Comparison of ENCODE assay signal across 1 cellular context in the genomic region with DNA sequence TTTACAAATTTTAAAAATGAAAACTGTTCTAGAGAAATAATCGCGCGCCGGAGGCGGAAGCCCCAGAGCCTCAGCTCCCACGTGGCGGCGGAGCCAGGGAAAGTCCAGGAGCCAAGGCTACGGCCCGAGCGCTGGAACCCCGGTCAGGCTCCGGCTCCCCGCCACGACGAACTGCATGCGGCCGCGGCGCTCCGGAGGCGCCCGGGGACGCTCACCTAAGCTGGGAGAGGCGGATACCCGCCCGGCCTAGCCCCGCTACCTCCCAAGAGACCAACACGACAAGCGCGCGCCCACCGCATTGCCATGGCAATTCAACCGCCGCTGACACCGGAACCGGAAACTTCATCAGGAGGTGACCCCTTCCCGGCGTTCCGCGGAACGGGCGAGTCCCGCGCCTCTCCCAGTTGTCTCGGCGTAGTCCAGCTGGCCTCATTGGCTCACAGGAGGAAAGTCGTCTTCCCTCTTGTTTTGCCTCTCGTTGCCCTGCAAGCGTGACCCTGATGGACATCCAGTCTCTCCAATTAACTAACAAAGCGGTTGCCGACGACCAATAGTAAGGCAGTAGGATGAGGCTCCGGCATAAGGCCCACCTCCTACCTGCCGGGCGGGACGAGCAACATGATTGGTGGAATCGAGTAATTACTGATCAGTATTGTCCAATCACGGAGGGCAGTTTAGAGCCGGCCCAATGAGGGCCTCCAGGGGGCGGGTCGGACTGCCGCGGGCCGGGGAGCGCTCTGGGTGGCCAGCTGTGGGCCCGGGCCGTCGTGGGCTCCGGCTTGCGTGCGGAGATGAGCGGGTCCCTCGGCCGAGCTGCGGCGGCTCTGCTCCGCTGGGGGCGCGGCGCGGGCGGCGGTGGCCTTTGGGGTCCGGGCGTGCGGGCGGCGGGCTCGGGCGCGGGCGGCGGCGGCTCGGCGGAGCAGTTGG.
TF ChIP-seq lines count a peak whose summit lies in the region.

A gene (plus strand): TSS at position 752 of the 927 bp plus-strand sequence. CDS start 40 bp downstream, at position 792.

TF ChIP-seq in HepG2, 621 proteins besides CTCF, POLR2A, EP300 and RAD21 (continued from another document and continues in another):
- TF ChIP-seq, protein P1, sequence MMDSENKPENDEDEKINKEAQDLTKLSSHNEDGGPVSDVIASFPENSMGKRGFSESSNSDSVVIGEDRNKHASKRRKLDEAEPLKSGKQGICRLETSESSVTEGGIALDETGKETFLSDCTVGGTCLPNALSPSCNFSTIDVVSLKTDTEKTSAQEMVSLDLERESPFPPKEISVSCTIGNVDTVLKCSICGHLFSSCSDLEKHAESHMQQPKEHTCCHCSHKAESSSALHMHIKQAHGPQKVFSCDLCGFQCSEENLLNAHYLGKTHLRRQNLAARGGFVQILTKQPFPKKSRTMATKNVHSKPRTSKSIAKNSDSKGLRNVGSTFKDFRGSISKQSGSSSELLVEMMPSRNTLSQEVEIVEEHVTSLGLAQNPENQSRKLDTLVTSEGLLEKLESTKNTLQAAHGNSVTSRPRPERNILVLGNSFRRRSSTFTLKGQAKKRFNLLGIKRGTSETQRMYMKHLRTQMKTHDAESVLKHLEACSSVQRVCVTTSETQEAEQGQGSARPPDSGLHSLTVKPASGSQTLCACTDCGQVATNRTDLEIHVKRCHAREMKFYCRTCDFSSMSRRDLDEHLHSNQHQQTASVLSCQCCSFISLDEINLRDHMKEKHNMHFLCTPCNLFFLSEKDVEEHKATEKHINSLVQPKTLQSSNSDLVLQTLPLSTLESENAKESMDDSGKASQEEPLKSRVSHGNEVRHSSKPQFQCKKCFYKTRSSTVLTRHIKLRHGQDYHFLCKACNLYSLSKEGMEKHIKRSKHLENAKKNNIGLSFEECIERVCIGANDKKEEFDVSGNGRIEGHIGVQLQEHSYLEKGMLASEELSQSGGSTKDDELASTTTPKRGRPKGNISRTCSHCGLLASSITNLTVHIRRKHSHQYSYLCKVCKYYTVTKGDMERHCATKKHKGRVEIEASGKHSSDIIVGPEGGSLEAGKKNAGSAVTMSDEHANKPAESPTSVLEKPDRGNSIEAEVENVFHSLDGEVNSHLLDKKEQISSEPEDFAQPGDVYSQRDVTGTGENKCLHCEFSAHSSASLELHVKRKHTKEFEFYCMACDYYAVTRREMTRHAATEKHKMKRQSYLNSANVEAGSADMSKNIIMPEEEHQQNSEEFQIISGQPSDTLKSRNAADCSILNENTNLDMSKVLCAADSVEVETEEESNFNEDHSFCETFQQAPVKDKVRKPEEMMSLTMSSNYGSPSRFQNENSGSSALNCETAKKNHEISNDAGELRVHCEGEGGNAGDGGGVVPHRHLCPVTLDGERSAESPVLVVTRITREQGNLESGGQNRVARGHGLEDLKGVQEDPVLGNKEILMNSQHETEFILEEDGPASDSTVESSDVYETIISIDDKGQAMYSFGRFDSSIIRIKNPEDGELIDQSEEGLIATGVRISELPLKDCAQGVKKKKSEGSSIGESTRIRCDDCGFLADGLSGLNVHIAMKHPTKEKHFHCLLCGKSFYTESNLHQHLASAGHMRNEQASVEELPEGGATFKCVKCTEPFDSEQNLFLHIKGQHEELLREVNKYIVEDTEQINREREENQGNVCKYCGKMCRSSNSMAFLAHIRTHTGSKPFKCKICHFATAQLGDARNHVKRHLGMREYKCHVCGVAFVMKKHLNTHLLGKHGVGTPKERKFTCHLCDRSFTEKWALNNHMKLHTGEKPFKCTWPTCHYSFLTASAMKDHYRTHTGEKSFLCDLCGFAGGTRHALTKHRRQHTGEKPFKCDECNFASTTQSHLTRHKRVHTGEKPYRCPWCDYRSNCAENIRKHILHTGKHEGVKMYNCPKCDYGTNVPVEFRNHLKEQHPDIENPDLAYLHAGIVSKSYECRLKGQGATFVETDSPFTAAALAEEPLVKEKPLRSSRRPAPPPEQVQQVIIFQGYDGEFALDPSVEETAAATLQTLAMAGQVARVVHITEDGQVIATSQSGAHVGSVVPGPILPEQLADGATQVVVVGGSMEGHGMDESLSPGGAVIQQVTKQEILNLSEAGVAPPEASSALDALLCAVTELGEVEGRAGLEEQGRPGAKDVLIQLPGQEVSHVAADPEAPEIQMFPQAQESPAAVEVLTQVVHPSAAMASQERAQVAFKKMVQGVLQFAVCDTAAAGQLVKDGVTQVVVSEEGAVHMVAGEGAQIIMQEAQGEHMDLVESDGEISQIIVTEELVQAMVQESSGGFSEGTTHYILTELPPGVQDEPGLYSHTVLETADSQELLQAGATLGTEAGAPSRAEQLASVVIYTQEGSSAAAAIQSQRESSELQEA (CRISPR knock-in tag; IDR thresholded peaks at IDR 0.05; ENCODE audit: not compliant biosample characterization) = no peak
- TF ChIP-seq, protein P2, sequence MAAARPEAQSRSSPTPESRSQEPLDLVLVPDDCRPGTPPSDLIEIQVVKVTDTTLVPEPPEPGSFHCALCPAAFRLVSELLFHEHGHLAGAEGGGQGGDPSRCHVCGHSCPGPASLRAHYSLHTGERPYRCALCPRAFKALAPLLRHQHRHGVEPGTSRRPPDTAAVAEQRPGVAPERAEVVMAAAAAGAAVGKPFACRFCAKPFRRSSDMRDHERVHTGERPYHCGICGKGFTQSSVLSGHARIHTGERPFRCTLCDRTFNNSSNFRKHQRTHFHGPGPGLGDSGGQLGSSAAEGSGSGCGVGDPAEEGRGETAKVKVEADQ (CRISPR knock-in tag; IDR thresholded peaks at IDR 0.05; ENCODE audit: borderline replicate concordance) = 0 out of 2 replicates have a peak, but pooled peaks have one; percentile 49
- TF ChIP-seq, protein P3, sequence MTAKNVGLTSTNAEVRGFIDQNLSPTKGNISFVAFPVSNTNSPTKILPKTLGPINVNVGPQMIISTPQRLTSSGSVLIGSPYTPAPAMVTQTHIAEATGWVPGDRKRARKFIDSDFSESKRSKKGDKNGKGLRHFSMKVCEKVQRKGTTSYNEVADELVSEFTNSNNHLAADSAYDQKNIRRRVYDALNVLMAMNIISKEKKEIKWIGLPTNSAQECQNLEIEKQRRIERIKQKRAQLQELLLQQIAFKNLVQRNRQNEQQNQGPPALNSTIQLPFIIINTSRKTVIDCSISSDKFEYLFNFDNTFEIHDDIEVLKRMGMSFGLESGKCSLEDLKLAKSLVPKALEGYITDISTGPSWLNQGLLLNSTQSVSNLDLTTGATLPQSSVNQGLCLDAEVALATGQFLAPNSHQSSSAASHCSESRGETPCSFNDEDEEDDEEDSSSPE (CRISPR knock-in tag; IDR thresholded peaks at IDR 0.05) = peak; percentile 94
- TF ChIP-seq SP4 (CRISPR knock-in tag; IDR thresholded peaks at IDR 0.05) = peak; percentile 81
- TF ChIP-seq NRL (CRISPR knock-in tag; IDR thresholded peaks at IDR 0.05; ENCODE audit: borderline replicate concordance) = no peak; the same call in 1 of the 2 replicates
- TF ChIP-seq, protein P4, sequence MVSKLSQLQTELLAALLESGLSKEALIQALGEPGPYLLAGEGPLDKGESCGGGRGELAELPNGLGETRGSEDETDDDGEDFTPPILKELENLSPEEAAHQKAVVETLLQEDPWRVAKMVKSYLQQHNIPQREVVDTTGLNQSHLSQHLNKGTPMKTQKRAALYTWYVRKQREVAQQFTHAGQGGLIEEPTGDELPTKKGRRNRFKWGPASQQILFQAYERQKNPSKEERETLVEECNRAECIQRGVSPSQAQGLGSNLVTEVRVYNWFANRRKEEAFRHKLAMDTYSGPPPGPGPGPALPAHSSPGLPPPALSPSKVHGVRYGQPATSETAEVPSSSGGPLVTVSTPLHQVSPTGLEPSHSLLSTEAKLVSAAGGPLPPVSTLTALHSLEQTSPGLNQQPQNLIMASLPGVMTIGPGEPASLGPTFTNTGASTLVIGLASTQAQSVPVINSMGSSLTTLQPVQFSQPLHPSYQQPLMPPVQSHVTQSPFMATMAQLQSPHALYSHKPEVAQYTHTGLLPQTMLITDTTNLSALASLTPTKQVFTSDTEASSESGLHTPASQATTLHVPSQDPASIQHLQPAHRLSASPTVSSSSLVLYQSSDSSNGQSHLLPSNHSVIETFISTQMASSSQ (IDR thresholded peaks at IDR 0.05; ENCODE audit: low read depth) = no peak
- TF ChIP-seq, protein P4 (CRISPR knock-in tag; IDR thresholded peaks at IDR 0.05; ENCODE audit: borderline replicate concordance) = peak; percentile 70
- no peak for TF ChIP-seq NFE2L2 (IDR thresholded peaks at IDR 0.05; ENCODE audit: low read length)
- no peak for TF ChIP-seq FOXA1 (IDR thresholded peaks at IDR 0.05)
- 0 out of 2 replicates have a peak, but pooled peaks have one; percentile 29 for TF ChIP-seq FOXA1 (CRISPR knock-in tag; IDR thresholded peaks at IDR 0.05)
- TF ChIP-seq RFX5 (IDR thresholded peaks at IDR 0.05; ENCODE audit: low read depth, low read length) = peak; percentile 63
- TF ChIP-seq ZNF124 (CRISPR knock-in tag; IDR thresholded peaks at IDR 0.05) = peak; percentile 44
- TF ChIP-seq ZNF724P (CRISPR knock-in tag; IDR thresholded peaks at IDR 0.05; ENCODE audit: borderline replicate concordance) = peak; percentile 85; the same call in 1 of the 2 replicates
- TF ChIP-seq RFX3 (CRISPR knock-in tag; IDR thresholded peaks at IDR 0.05) = peak; percentile 92
- TF ChIP-seq, protein P5, sequence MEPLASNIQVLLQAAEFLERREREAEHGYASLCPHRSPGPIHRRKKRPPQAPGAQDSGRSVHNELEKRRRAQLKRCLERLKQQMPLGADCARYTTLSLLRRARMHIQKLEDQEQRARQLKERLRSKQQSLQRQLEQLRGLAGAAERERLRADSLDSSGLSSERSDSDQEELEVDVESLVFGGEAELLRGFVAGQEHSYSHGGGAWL (CRISPR knock-in tag; IDR thresholded peaks at IDR 0.05) = peak; percentile 86
- TF ChIP-seq, protein P6, sequence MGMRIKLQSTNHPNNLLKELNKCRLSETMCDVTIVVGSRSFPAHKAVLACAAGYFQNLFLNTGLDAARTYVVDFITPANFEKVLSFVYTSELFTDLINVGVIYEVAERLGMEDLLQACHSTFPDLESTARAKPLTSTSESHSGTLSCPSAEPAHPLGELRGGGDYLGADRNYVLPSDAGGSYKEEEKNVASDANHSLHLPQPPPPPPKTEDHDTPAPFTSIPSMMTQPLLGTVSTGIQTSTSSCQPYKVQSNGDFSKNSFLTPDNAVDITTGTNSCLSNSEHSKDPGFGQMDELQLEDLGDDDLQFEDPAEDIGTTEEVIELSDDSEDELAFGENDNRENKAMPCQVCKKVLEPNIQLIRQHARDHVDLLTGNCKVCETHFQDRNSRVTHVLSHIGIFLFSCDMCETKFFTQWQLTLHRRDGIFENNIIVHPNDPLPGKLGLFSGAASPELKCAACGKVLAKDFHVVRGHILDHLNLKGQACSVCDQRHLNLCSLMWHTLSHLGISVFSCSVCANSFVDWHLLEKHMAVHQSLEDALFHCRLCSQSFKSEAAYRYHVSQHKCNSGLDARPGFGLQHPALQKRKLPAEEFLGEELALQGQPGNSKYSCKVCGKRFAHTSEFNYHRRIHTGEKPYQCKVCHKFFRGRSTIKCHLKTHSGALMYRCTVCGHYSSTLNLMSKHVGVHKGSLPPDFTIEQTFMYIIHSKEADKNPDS (CRISPR knock-in tag; IDR thresholded peaks at IDR 0.05) = peak; percentile 67; the same call in 1 of the 2 replicates
- TF ChIP-seq, protein P7, sequence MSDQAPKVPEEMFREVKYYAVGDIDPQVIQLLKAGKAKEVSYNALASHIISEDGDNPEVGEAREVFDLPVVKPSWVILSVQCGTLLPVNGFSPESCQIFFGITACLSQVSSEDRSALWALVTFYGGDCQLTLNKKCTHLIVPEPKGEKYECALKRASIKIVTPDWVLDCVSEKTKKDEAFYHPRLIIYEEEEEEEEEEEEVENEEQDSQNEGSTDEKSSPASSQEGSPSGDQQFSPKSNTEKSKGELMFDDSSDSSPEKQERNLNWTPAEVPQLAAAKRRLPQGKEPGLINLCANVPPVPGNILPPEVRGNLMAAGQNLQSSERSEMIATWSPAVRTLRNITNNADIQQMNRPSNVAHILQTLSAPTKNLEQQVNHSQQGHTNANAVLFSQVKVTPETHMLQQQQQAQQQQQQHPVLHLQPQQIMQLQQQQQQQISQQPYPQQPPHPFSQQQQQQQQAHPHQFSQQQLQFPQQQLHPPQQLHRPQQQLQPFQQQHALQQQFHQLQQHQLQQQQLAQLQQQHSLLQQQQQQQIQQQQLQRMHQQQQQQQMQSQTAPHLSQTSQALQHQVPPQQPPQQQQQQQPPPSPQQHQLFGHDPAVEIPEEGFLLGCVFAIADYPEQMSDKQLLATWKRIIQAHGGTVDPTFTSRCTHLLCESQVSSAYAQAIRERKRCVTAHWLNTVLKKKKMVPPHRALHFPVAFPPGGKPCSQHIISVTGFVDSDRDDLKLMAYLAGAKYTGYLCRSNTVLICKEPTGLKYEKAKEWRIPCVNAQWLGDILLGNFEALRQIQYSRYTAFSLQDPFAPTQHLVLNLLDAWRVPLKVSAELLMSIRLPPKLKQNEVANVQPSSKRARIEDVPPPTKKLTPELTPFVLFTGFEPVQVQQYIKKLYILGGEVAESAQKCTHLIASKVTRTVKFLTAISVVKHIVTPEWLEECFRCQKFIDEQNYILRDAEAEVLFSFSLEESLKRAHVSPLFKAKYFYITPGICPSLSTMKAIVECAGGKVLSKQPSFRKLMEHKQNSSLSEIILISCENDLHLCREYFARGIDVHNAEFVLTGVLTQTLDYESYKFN (CRISPR knock-in tag; conservative IDR thresholded peaks at IDR 0.05) = 0 out of 2 replicates have a peak, but pooled peaks have one; percentile 15
- peak; percentile 90 for TF ChIP-seq ATF1 (CRISPR knock-in tag; IDR thresholded peaks at IDR 0.05)
- 0 out of 2 replicates have a peak, but pooled peaks have one; percentile 47 for TF ChIP-seq REPIN1 (CRISPR knock-in tag; IDR thresholded peaks at IDR 0.05; ENCODE audit: borderline replicate concordance, low read depth)
- TF ChIP-seq ERF (CRISPR knock-in tag; IDR thresholded peaks at IDR 0.05) = peak; percentile 84
- TF ChIP-seq, protein P8, sequence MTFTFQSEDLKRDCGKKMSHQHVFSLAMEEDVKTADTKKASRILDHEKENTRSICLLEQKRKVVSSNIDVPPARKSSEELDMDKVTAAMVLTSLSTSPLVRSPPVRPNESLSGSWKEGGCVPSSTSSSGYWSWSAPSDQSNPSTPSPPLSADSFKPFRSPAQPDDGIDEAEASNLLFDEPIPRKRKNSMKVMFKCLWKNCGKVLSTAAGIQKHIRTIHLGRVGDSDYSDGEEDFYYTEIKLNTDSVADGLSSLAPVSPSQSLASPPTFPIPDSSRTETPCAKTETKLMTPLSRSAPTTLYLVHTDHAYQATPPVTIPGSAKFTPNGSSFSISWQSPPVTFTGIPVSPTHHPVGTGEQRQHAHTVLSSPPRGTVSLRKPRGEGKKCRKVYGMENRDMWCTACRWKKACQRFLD (CRISPR knock-in tag; IDR thresholded peaks at IDR 0.05; ENCODE audit: borderline replicate concordance) = peak; percentile 31; the same call in 1 of the 2 replicates
- TF ChIP-seq, protein P9, sequence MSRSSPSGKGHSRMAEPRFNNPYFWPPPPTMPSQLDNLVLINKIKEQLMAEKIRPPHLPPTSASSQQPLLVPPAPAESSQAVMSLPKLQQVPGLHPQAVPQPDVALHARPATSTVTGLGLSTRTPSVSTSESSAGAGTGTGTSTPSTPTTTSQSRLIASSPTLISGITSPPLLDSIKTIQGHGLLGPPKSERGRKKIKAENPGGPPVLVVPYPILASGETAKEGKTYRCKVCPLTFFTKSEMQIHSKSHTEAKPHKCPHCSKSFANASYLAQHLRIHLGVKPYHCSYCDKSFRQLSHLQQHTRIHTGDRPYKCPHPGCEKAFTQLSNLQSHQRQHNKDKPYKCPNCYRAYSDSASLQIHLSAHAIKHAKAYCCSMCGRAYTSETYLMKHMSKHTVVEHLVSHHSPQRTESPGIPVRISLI (CRISPR knock-in tag; IDR thresholded peaks at IDR 0.05; ENCODE audit: borderline replicate concordance) = peak; percentile 18; the same call in 1 of the 2 replicates
